ENCODE assay signal across 1 cellular context in the genomic region with DNA sequence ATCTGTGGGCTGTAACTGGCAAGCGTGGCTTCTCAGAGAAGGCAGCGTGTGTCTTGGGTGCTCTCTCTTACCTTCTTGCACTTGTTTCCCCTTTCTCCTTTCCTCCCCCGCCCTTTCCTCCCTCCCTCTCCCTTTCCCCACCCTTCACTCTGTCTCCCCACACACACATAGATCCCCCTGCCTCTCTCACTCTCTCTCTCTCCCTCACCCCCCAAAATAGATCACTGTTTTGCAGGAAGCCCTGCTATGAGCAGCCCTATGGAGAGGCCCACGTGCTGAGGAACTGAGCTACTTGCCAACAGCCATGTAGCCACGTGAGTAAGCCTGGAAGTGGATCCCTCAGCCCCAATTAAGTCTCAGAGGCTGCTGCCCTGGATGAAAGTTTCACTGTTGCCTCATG.
TF ChIP-seq lines count a peak whose summit lies in the region.

No MANE protein-coding gene starts in this region.

TF ChIP-seq in HepG2, 621 proteins besides CTCF, POLR2A, EP300 and RAD21:
- no peak for TF ChIP-seq CC2D1A (CRISPR knock-in tag; IDR thresholded peaks at IDR 0.05)
- TF ChIP-seq, protein P1, sequence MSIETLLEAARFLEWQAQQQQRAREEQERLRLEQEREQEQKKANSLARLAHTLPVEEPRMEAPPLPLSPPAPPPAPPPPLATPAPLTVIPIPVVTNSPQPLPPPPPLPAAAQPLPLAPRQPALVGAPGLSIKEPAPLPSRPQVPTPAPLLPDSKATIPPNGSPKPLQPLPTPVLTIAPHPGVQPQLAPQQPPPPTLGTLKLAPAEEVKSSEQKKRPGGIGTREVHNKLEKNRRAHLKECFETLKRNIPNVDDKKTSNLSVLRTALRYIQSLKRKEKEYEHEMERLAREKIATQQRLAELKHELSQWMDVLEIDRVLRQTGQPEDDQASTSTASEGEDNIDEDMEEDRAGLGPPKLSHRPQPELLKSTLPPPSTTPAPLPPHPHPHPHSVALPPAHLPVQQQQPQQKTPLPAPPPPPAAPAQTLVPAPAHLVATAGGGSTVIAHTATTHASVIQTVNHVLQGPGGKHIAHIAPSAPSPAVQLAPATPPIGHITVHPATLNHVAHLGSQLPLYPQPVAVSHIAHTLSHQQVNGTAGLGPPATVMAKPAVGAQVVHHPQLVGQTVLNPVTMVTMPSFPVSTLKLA (IDR thresholded peaks at IDR 0.05) = peak; percentile 33; the same call in 1 of the 2 replicates
TF ChIP-seq in HepG2: peak in this region for 1.
